2 cellular contexts compared by ENCODE assay signal in the genomic region with DNA sequence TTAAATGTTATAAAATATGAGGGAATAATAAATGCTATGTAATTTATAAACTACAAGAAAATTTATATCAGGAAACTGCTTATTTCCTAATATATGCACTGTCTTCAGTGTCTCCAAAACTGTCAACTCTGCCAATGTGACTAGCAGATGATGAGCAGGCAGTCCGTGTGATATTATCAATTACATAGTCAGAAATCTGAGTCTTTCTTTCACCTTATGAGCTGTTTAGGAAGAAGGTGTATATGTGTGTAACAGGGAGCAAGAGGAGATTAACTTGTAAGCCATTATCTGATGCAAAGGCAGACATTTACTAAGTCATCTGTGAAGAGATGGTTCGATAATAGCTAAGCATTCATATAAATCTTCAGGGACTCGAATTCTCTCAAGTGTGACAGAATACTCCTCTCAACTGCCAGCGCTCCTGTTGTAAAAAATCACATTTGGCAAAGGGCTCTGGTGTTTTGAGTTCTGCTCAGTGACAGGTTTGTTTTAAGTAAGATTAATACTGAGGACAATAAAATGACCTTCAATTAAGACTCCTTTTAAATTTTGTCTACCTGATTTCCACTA.
TF ChIP-seq lines count a peak whose summit lies in the region.

No MANE protein-coding gene starts in this region.

TF ChIP-seq in neural cell, 6 proteins besides CTCF, POLR2A, EP300 and RAD21:
- TF ChIP-seq REST (IDR thresholded peaks at IDR 0.05; ENCODE audit: borderline replicate concordance) (peak; percentile 26), POLR2AphosphoS5 (IDR thresholded peaks at IDR 0.05) (peak; percentile 77), TAF1 (IDR thresholded peaks at IDR 0.05; ENCODE audit: low read depth) (no peak), EZH2 (IDR thresholded peaks at IDR 0.05; ENCODE audit: borderline replicate concordance, insufficient read depth, low read length, poor library complexity, severe bottlenecking) (no peak), SMC3 (conservative IDR thresholded peaks at IDR 0.05; ENCODE audit: poor library complexity) (no peak), MXI1 (conservative IDR thresholded peaks at IDR 0.05; ENCODE audit: poor library complexity, severe bottlenecking) (no peak)

TF ChIP-seq in GM23338, 12 proteins besides CTCF, POLR2A, EP300 and RAD21 (continued from another document):
- TF ChIP-seq REST (IDR thresholded peaks at IDR 0.05; ENCODE audit: unreplicated experiment) (no peak), JUNB (IDR thresholded peaks at IDR 0.05; ENCODE audit: unreplicated experiment) (no peak), ETS1 (IDR thresholded peaks at IDR 0.05) (no peak), NANOG (IDR thresholded peaks at IDR 0.05; ENCODE audit: borderline replicate concordance) (no peak), ZNF114 (CRISPR knock-in tag; IDR thresholded peaks at IDR 0.05) (no peak), POLR2AphosphoS5 (IDR thresholded peaks at IDR 0.05; ENCODE audit: low read depth) (no peak), STAT1 (IDR thresholded peaks at IDR 0.05; ENCODE audit: unreplicated experiment) (no peak), EZH2 (IDR thresholded peaks at IDR 0.05; ENCODE audit: low read depth, unreplicated experiment) (no peak), ZNF331 (CRISPR knock-in tag; IDR thresholded peaks at IDR 0.05; ENCODE audit: low read depth) (no peak), CREB1 (CRISPR knock-in tag; IDR thresholded peaks at IDR 0.05; ENCODE audit: low read depth) (no peak)
